23 cellular contexts compared by ENCODE assay signal in genomic region chr9:129465834-129466535, GRCh38.
A peak's percentile ranks its signal among the peaks of the same experiment; 100 is the strongest.
DNase-seq lines count a peak whose midpoint lies in the region; ATAC-seq, FAIRE-seq and TF ChIP-seq lines count a peak whose summit lies in the region.
"Had no signal": no experiment of that assay in that cellular context is flagged by ENCODE, and none has a peak within 500 bp of the region (broad histone marks: within the 10 kb centered on the region; RNA-seq: fewer than 3 reads in every experiment).

No MANE protein-coding gene starts in this region.

- intact Hi-C loops in spleen (cut with DNase I; ENCODE audit: low total_unique reads): no loop called here
- intact Hi-C loops in left cardiac atrium (cut with DNase I): no loop called here

- DNase-seq in A549 (ENCODE audit: low read depth in 1 of 2, low spot score in 1 of 2) (no peak), HFFc6 (no peak), glutamatergic neuron (no peak), progenitor cell of endocrine pancreas (ENCODE audit: low spot score, unreplicated experiment) (no peak), spleen (no peak), left cardiac atrium (no peak)
- DNase-seq in stimulated activated CD4-positive, alpha-beta T cell treated with anti-CD3 and anti-CD28 coated beads, Interleukin-1b, Interleukin-23, amount 100 ng/mL, for 48 hours: no peak
- DNase-seq: activated CD4-positive, alpha-beta memory T cell treated with anti-CD3 and anti-CD28 coated beads, Interleukin-2, amount 10 ng/mL, durations not matched to agents 7 days and 5 days; activated naive CD4-positive, alpha-beta T cell treated with anti-CD3 and anti-CD28 coated beads for 36 hours; activated T-cell treated with anti-CD3 and anti-CD28 coated beads, Interleukin-2, amount 50 U/mL, for 1 hour; CD4-positive, CD25-positive, alpha-beta regulatory T cell; cerebellar nuclear complex; DMS 273 treated with DMSO at 0.1 percent for 48 hours; effector CD8-positive, alpha-beta T cell; GDM1; GOT3; NCI-H1417; NCI-H524 treated with DMSO at 0.1 percent for 48 hours; stimulated activated CD4-positive, alpha-beta T cell treated with anti-CD3 and anti-CD28 coated beads, Interleukin-4, amount 100 ng/mL, for 4 hours had no signal

- 76% methylated on average over 14 of the region's 14 CpGs for WGBS in A549 (ENCODE audit: missing lambda C conversion rate)
- WGBS in spleen, 5 donors: 72 to 85% (median 79%) methylated on average over 14 of the region's 14 CpGs

- H3K4me2 ChIP-seq in A549: peak overlapping the region; percentile 58

- FAIRE-seq in A549 (lab: Jason Lieb, UNC): no peak

- H3K27ac Mint-ChIP-seq in HFFc6: peak overlapping the region; percentile 36
- H3K27ac Mint-ChIP-seq in glutamatergic neuron (ENCODE audit: unreplicated experiment): no peak overlapping the region
- H3K27ac Mint-ChIP-seq in progenitor cell of endocrine pancreas: peak overlapping the region; percentile 73
- H3K27ac Mint-ChIP-seq: activated CD4-positive, alpha-beta memory T cell treated with anti-CD3 and anti-CD28 coated beads, Interleukin-2, amount 10 ng/mL, durations not matched to agents 7 days and 5 days; activated naive CD4-positive, alpha-beta T cell treated with anti-CD3 and anti-CD28 coated beads for 36 hours; WTC11 had no signal

- H3K27me3 ChIP-seq in spleen (replicated peaks in 1 of 7): no peaks in the 10 kb centered on the region
- H3K27me3 ChIP-seq: ascending aorta had no signal

- peaks cover 37% of the 10 kb centered on the region for H3K4me1 Mint-ChIP-seq in HFFc6 (ENCODE audit: low read depth)
- H3K4me1 Mint-ChIP-seq in glutamatergic neuron (ENCODE audit: low read depth, unreplicated experiment): peaks cover 17% of the 10 kb centered on the region
- peaks cover 41% of the 10 kb centered on the region for H3K4me1 Mint-ChIP-seq in progenitor cell of endocrine pancreas (ENCODE audit: low read depth)

- ATAC-seq in A549 (no peak), left cardiac atrium (no peak), HG03196 (IDR thresholded peaks at IDR 0.05; ENCODE audit: unreplicated experiment) (no peak)
- ATAC-seq: left lobe of liver, WTC11 had no signal

- no peak for TF ChIP-seq RAD21 in A549 (conservative IDR thresholded peaks at IDR 0.05 in 1 of 2, IDR thresholded peaks at IDR 0.05 in 1 of 2)

- H3K9me3 Mint-ChIP-seq in HFFc6 (no peaks in the 10 kb centered on the region), glutamatergic neuron (ENCODE audit: unreplicated experiment) (peaks cover 6% of the 10 kb centered on the region), progenitor cell of endocrine pancreas (ENCODE audit: low read depth) (no peaks in the 10 kb centered on the region)
- H3K9me3 Mint-ChIP-seq: activated naive CD4-positive, alpha-beta T cell treated with anti-CD3 and anti-CD28 coated beads for 36 hours; WTC11 had no signal

- CTCF ChIA-PET in A549 (lab: Yijun Ruan, JAX): interaction anchor here (1.0 to 3.2 kb wide), 5 partner anchors 10 to 335 kb away, joined by 4 to 15 read pairs (median 7); no protein-coding TSS in a partner anchor

- TF ChIP-seq EP300 in A549 (IDR thresholded peaks at IDR 0.05): no peak

- no peaks in the 10 kb centered on the region for H3K36me3 ChIP-seq in spleen
- H3K36me3 ChIP-seq: ascending aorta had no signal

- TF ChIP-seq CTCF in A549 (IDR thresholded peaks at IDR 0.05): no peak
- TF ChIP-seq CTCF in HFFc6 (IDR thresholded peaks at IDR 0.05): no peak
- TF ChIP-seq CTCF in glutamatergic neuron (IDR thresholded peaks at IDR 0.05; ENCODE audit: partially characterized antibody, unreplicated experiment): no peak
- TF ChIP-seq CTCF in progenitor cell of endocrine pancreas (IDR thresholded peaks at IDR 0.05; ENCODE audit: unreplicated experiment): no peak
- no peak for TF ChIP-seq CTCF in spleen (IDR thresholded peaks at IDR 0.05 in 8 of 11, conservative IDR thresholded peaks at IDR 0.05 in 3 of 11)

- H3K36me3 Mint-ChIP-seq in HFFc6 (ENCODE audit: low read depth) (no peaks in the 10 kb centered on the region), glutamatergic neuron (ENCODE audit: unreplicated experiment) (no peaks in the 10 kb centered on the region), progenitor cell of endocrine pancreas (ENCODE audit: insufficient read depth) (no peaks in the 10 kb centered on the region)
- H3K36me3 Mint-ChIP-seq: CD4-positive, CD25-positive, alpha-beta regulatory T cell; WTC11 had no signal

- H3K9me3 ChIP-seq in A549 (no peaks in the 10 kb centered on the region), spleen (no peaks in the 10 kb centered on the region)
- H3K9me3 ChIP-seq: ascending aorta had no signal

- H3K27ac ChIP-seq in A549: peak overlapping the region; percentile 78 to 98
- H3K27ac ChIP-seq in spleen: peak overlapping the region in 3 of 8 donors; percentile 8 to 51 (median 25)
- H3K27ac ChIP-seq: ascending aorta had no signal

- TF ChIP-seq POLR2A in A549 (IDR thresholded peaks at IDR 0.05; ENCODE audit: low read length) (no peak), spleen (IDR thresholded peaks at IDR 0.05) (no peak)

- H3K4me3 Mint-ChIP-seq in HFFc6 (no peak overlapping the region), glutamatergic neuron (ENCODE audit: unreplicated experiment) (peak overlapping the region; percentile 49), progenitor cell of endocrine pancreas (ENCODE audit: low read depth) (no peak overlapping the region)
- H3K4me3 Mint-ChIP-seq: activated CD4-positive, alpha-beta memory T cell treated with anti-CD3 and anti-CD28 coated beads, Interleukin-2, amount 10 ng/mL, durations not matched to agents 7 days and 5 days; activated naive CD4-positive, alpha-beta T cell treated with anti-CD3 and anti-CD28 coated beads for 36 hours; CD4-positive, CD25-positive, alpha-beta regulatory T cell; WTC11 had no signal

- H3K4me1 ChIP-seq in A549 (peaks cover 61% of the 10 kb centered on the region), spleen (peaks cover 3 to 49% (median 22%) of the 10 kb centered on the region in 6 donors)

- H3K27me3 Mint-ChIP-seq in HFFc6 (ENCODE audit: insufficient read depth) (no peaks in the 10 kb centered on the region; the same call in 1 of the 2 replicates), glutamatergic neuron (ENCODE audit: unreplicated experiment) (peaks cover 3% of the 10 kb centered on the region), progenitor cell of endocrine pancreas (no peaks in the 10 kb centered on the region)
- H3K27me3 Mint-ChIP-seq: activated CD4-positive, alpha-beta memory T cell treated with anti-CD3 and anti-CD28 coated beads, Interleukin-2, amount 10 ng/mL, durations not matched to agents 7 days and 5 days; CD4-positive, CD25-positive, alpha-beta regulatory T cell had no signal

- H3K4me3 ChIP-seq in A549 (no peak overlapping the region), spleen (no peak overlapping the region)

- POLR2A ChIA-PET in A549 (lab: Yijun Ruan, JAX): interaction anchor here (1.3 kb wide), 1 partner anchor 17 kb away, joined by 7 read pairs; no protein-coding TSS in a partner anchor

TF ChIP-seq in A549, 52 proteins besides CTCF, POLR2A, EP300 and RAD21:
- TF ChIP-seq BHLHE40 (IDR thresholded peaks at IDR 0.05; ENCODE audit: low read depth, low read length) (no peak), SREBF2 (IDR thresholded peaks at IDR 0.05) (no peak), PHF8 (IDR thresholded peaks at IDR 0.05; ENCODE audit: borderline replicate concordance, low read depth) (no peak), EHF (CRISPR knock-in tag; IDR thresholded peaks at IDR 0.05) (no peak), HOXB5 (CRISPR knock-in tag; IDR thresholded peaks at IDR 0.05) (no peak), CEBPB (IDR thresholded peaks at IDR 0.05) (no peak)
